Comparison of ENCODE assay signal across 1 cellular context in genomic region chr10:79293841-79294705, GRCh38.
TF ChIP-seq lines count a peak whose summit lies in the region.

No MANE protein-coding gene starts in this region.

TF ChIP-seq in H1, 55 proteins besides CTCF, POLR2A, EP300 and RAD21 (continued from another document):
- TF ChIP-seq RNF2 (IDR thresholded peaks at IDR 0.05; ENCODE audit: borderline replicate concordance, low read depth, low read length, missing control alignments, poor library complexity, severe bottlenecking), result no peak
TF ChIP-seq in H1: peak in this region for 0.
